8 cellular contexts compared by ENCODE assay signal in genomic region chr16:70065746-70066658, GRCh38. TPM values are rescaled to one million over a fixed set of nuclear protein-coding genes. Genes with fewer than 3 reads are reported as not detected.
DNase-seq lines count a peak whose midpoint lies in the region; ATAC-seq and TF ChIP-seq lines count a peak whose summit lies in the region.
"Not testable (repeated sequence)": the region's sequence is repeated elsewhere in the genome, so short reads cannot be mapped to it uniquely, and the experiment has no call there.

No MANE protein-coding gene starts in this region.

- TF ChIP-seq POLR2A in right lobe of liver (IDR thresholded peaks at IDR 0.05): peak; percentile 87

- POLR2A ChIA-PET in CD8-positive, alpha-beta T cell (lab: Charles Lee): not testable (repeated sequence)

- not testable (repeated sequence) for H3K27me3 Mint-ChIP-seq in CD8-positive, alpha-beta T cell (ENCODE audit: low read depth)

- peak; percentile 91 for ATAC-seq in CD8-positive, alpha-beta T cell
- ATAC-seq in GM19467 (IDR thresholded peaks at IDR 0.05; ENCODE audit: unreplicated experiment) (peak; percentile 89), right lobe of liver (peak; percentile 90 to 95 (median 92))

- peak; percentile 89 to 96 (median 92) for DNase-seq in CD8-positive, alpha-beta T cell
- DNase-seq in HK-2 (ENCODE audit: unreplicated experiment) (peak; percentile 92), NCI-H774 (lab: John Stamatoyannopoulos, UW) (peak; percentile 73), dermis microvascular lymphatic vessel endothelial cell (ENCODE audit: low read depth in 2 of 2) (peak; percentile 55 to 88), right lobe of liver (peak; percentile 94 to 96 (median 95))
- DNase-seq in activated CD4-positive, alpha-beta T cell treated with anti-CD3 and anti-CD28 coated beads, Interleukin-2, amount 50 U/mL, for 48 hours: peak; percentile 94
- peak; percentile 90 for DNase-seq in stimulated activated CD4-positive, alpha-beta T cell treated with anti-CD3 and anti-CD28 coated beads, Interleukin-4, amount 100 ng/mL, for 24 hours

- intact Hi-C loops in CD8-positive, alpha-beta T cell (cut with DNase I, micrococcal nuclease): loop anchor here (2.0 to 10.0 kb wide), 4 partner anchors 39 to 223 kb away; partner anchors contain the start of genes AARS1 (in 1 of the 2) and PDPR (in 1 of the 2)
- intact Hi-C loops in right lobe of liver (cut with DNase I): not testable (repeated sequence)

- peaks cover 16% of the 10 kb centered on the region for H3K4me1 Mint-ChIP-seq in CD8-positive, alpha-beta T cell (ENCODE audit: low read depth)

- peak overlapping the region; percentile 89 for H3K27ac Mint-ChIP-seq in CD8-positive, alpha-beta T cell

- not testable (repeated sequence) for H3K36me3 ChIP-seq in CD8-positive, alpha-beta T cell (ENCODE audit: insufficient read depth, low read length); right lobe of liver

- H3K4me3 ChIP-seq in CD8-positive, alpha-beta T cell (ENCODE audit: low read depth, low read length): peak overlapping the region; percentile 73
- H3K4me3 ChIP-seq in right lobe of liver: peak overlapping the region; percentile 62 to 71 (median 70)

- H3K4me1 ChIP-seq in CD8-positive, alpha-beta T cell (ENCODE audit: insufficient read depth, low read length): not testable (repeated sequence)
- peaks cover 0 to 21% (median 3%) of the 10 kb centered on the region in 4 donors for H3K4me1 ChIP-seq in right lobe of liver

- not testable (repeated sequence) for H3K36me3 Mint-ChIP-seq in CD8-positive, alpha-beta T cell

- not testable (repeated sequence) for H3K27me3 ChIP-seq in CD8-positive, alpha-beta T cell (ENCODE audit: insufficient read depth, low read length); right lobe of liver

- TF ChIP-seq CTCF in CD8-positive, alpha-beta T cell (IDR thresholded peaks at IDR 0.05); right lobe of liver (IDR thresholded peaks at IDR 0.05): not testable (repeated sequence)

- not testable (repeated sequence) for H3K9me3 ChIP-seq in CD8-positive, alpha-beta T cell (ENCODE audit: low read length); right lobe of liver

- CTCF ChIA-PET in CD8-positive, alpha-beta T cell (lab: Charles Lee): not testable (repeated sequence)

- not testable (repeated sequence) for H3K9me3 Mint-ChIP-seq in CD8-positive, alpha-beta T cell

- WGBS in right lobe of liver (ENCODE audit: insufficient coverage, low coverage, low lambda C conversion rate, missing lambda C conversion rate): under 1% methylated on average over 17 of the region's 62 CpGs

- H3K27ac ChIP-seq in CD8-positive, alpha-beta T cell (ENCODE audit: low read depth, low read length): peak overlapping the region; percentile 62
- H3K27ac ChIP-seq in right lobe of liver: peak overlapping the region; percentile 59 to 82 (median 72)

- peak overlapping the region; percentile 85 for H3K4me3 Mint-ChIP-seq in CD8-positive, alpha-beta T cell

RNA-seq across cellular contexts. Expression of gene PDPR, which starts 48.1 kb away (rescaled TPM):
- total RNA-seq in CD8-positive, alpha-beta T cell: 10 to 100 TPM; 18.6 to 20.9 TPM
- total RNA-seq in dermis microvascular lymphatic vessel endothelial cell: 17.2 and 38.2 TPM in 2 replicates
- 10 to 100 TPM in 1 of 6 experiments, 1 to 10 TPM in 5; 6.5 to 10.1 (median 8.3) TPM for total RNA-seq in right lobe of liver

Comparison
In these comparisons a context has a peak if more than half of its experiments do, and no peak if none do; other contexts are left out.
1. Peak in every context shown above with its lines: DNase-seq, ATAC-seq, H3K4me3 ChIP-seq and H3K27ac ChIP-seq.